Comparison of ENCODE assay signal across 8 cellular contexts in the genomic region with DNA sequence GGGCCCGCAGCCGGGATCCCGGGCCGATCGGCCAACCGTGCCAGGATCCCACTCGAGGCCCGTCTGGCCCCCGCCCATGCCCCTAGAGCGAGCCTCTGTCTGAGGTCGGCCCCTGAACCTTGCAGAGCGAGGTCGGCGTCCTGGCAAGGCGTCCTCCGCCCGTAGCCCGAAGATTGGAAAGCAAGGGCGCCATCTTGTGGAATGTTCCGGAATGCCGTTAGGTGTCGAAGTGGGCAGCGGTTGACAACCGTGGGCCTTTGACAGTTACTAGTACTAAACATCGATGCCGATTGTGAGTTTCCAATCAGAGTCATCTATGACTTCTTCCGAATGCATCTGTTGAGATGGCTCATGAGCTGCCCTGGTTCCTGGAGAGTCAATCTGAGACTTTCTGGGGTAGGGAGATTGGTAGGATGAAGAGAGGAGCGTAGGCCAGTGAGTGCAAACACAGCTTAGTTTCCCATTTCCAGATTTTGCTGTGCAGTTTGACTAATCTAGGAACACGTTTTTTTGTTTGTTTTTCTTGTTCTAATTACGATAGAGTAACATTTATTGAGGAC. TPM values are rescaled to one million over a fixed set of nuclear protein-coding genes. Genes with fewer than 3 reads are reported as not detected.
DNase-seq lines count a peak whose midpoint lies in the region; ATAC-seq and TF ChIP-seq lines count a peak whose summit lies in the region.

No MANE protein-coding gene starts in this region.

- H3K9me3 Mint-ChIP-seq in activated CD4-positive, alpha-beta memory T cell treated with anti-CD3 and anti-CD28 coated beads, Interleukin-2, amount 10 ng/mL, durations not matched to agents 7 days and 5 days = no peaks in the 10 kb centered on the region

- peak overlapping the region; percentile 78 for H3K4me3 Mint-ChIP-seq in activated CD4-positive, alpha-beta memory T cell treated with anti-CD3 and anti-CD28 coated beads, Interleukin-2, amount 10 ng/mL, durations not matched to agents 7 days and 5 days

- peak overlapping the region; percentile 62 for H3K27ac Mint-ChIP-seq in activated CD4-positive, alpha-beta memory T cell treated with anti-CD3 and anti-CD28 coated beads, Interleukin-2, amount 10 ng/mL, durations not matched to agents 7 days and 5 days

- peaks cover 30% of the 10 kb centered on the region for H3K4me1 Mint-ChIP-seq in activated CD4-positive, alpha-beta memory T cell treated with anti-CD3 and anti-CD28 coated beads, Interleukin-2, amount 10 ng/mL, durations not matched to agents 7 days and 5 days

- CTCF ChIA-PET in activated CD4-positive, alpha-beta memory T cell treated with anti-CD3 and anti-CD28 coated beads, Interleukin-2, amount 10 ng/mL, durations not matched to agents 7 days and 5 days (lab: Charles Lee) = interaction anchor here (0.8 to 4.9 kb wide), 17 partner anchors 12 to 1166 kb away, joined by 3 to 58 read pairs (median 5); no protein-coding TSS in a partner anchor

- peak in 1 of 3 donors; percentile 80 for TF ChIP-seq CTCF in lower leg skin (IDR thresholded peaks at IDR 0.05)

- POLR2A ChIA-PET in activated CD4-positive, alpha-beta memory T cell treated with anti-CD3 and anti-CD28 coated beads, Interleukin-2, amount 10 ng/mL, durations not matched to agents 7 days and 5 days (lab: Charles Lee) = interaction anchor here (0.6 to 2.1 kb wide), 6 partner anchors 681 to 1163 kb away, joined by 3 to 5 read pairs (median 3); no protein-coding TSS in a partner anchor

- peaks cover 21 to 24% (median 23%) of the 10 kb centered on the region in 11 experiments for H3K36me3 ChIP-seq in BLaER1 treated with 17β-estradiol and CSF1 and Interleukin-3, amounts not matched to agents 10 nM and 100 nM

- H3K9me3 ChIP-seq in BLaER1 treated with 17β-estradiol and CSF1 and Interleukin-3, amounts not matched to agents 10 nM and 100 nM (replicated peaks in 1 of 11) = no peaks in the 10 kb centered on the region

- WGBS in lower leg skin, 2 donors = 13 to 22% methylated on average over 13 to 15 of the region's 30 CpGs

- peak overlapping the region; percentile 71 to 94 (median 80) for H3K4me3 ChIP-seq in BLaER1 treated with 17β-estradiol and CSF1 and Interleukin-3, amounts not matched to agents 10 nM and 100 nM
- H3K4me3 ChIP-seq in lower leg skin (ENCODE audit: low read depth, poor library complexity, severe bottlenecking) = peak overlapping the region; percentile 44

- H3K4me1 ChIP-seq in BLaER1 treated with 17β-estradiol and CSF1 and Interleukin-3, amounts not matched to agents 10 nM and 100 nM = peaks cover 20 to 49% (median 29%) of the 10 kb centered on the region in 10 experiments

- peaks cover 0 to 39% (median 17%) of the 10 kb centered on the region in 11 experiments; a peak in 13 of 22 replicates for H4K20me1 ChIP-seq in BLaER1 treated with 17β-estradiol and CSF1 and Interleukin-3, amounts not matched to agents 10 nM and 100 nM

- H3K27me3 Mint-ChIP-seq in activated CD4-positive, alpha-beta memory T cell treated with anti-CD3 and anti-CD28 coated beads, Interleukin-2, amount 10 ng/mL, durations not matched to agents 7 days and 5 days = peaks cover 18% of the 10 kb centered on the region

- peak overlapping the region; percentile 77 to 98 (median 93) for H3K4me2 ChIP-seq in BLaER1 treated with 17β-estradiol and CSF1 and Interleukin-3, amounts not matched to agents 10 nM and 100 nM

- DNase-seq in GM19240 (ENCODE audit: insufficient read length, low spot score) = peak; percentile 53
- peak; percentile 93 for DNase-seq in NCI-H69 (lab: John Stamatoyannopoulos, UW)
- DNase-seq in activated CD4-positive, alpha-beta memory T cell treated with anti-CD3 and anti-CD28 coated beads, Interleukin-2, amount 10 ng/mL, durations not matched to agents 7 days and 5 days = peak; percentile 90
- peak; percentile 94 for DNase-seq in ecto neural progenitor cell (ENCODE audit: low spot score)
- DNase-seq in lower leg skin (ENCODE audit: low spot score in 2 of 2) = peak; percentile 89 to 99
- DNase-seq in stimulated activated CD4-positive, alpha-beta T cell treated with anti-CD3 and anti-CD28 coated beads, Interleukin-4, amount 100 ng/mL, for 48 hours (ENCODE audit: low read depth in 2 of 2) = peak; percentile 81 to 85

- ATAC-seq in HG03442 (IDR thresholded peaks at IDR 0.05; ENCODE audit: unreplicated experiment) = peak; percentile 68

- no peak for TF ChIP-seq POLR2A in lower leg skin (IDR thresholded peaks at IDR 0.05)

- peak overlapping the region; percentile 82 to 95 (median 87) for H3K27ac ChIP-seq in BLaER1 treated with 17β-estradiol and CSF1 and Interleukin-3, amounts not matched to agents 10 nM and 100 nM

- H3K9ac ChIP-seq in BLaER1 treated with 17β-estradiol and CSF1 and Interleukin-3, amounts not matched to agents 10 nM and 100 nM = peak overlapping the region; percentile 83 to 95 (median 87)

- H3K27me3 ChIP-seq in BLaER1 treated with 17β-estradiol and CSF1 and Interleukin-3, amounts not matched to agents 10 nM and 100 nM = peaks cover 4 to 23% (median 21%) of the 10 kb centered on the region in 11 experiments; a peak in 20 of 22 replicates

- no peaks in the 10 kb centered on the region for H3K36me3 Mint-ChIP-seq in activated CD4-positive, alpha-beta memory T cell treated with anti-CD3 and anti-CD28 coated beads, Interleukin-2, amount 10 ng/mL, durations not matched to agents 7 days and 5 days (ENCODE audit: low read depth)

- intact Hi-C loops in lower leg skin (cut with DNase I; ENCODE audit: low total_unique reads) = loop anchor here (5.0 kb wide), 3 partner anchors 574 to 1559 kb away; no protein-coding TSS in a partner anchor

RNA-seq across cellular contexts. Expression of a gene that starts 0.9 kb away (rescaled TPM):
- 1 to 10 TPM; 3.5 to 4.2 TPM for total RNA-seq in activated CD4-positive, alpha-beta memory T cell treated with anti-CD3 and anti-CD28 coated beads, Interleukin-2, amount 10 ng/mL, durations not matched to agents 7 days and 5 days
- total RNA-seq in lower leg skin = 100 to 1,000 TPM; 109 to 229 (median 153) TPM

RNA-seq across cellular contexts. Expression of a gene that starts 30.4 kb away (rescaled TPM):
- not detected for total RNA-seq in activated CD4-positive, alpha-beta memory T cell treated with anti-CD3 and anti-CD28 coated beads, Interleukin-2, amount 10 ng/mL, durations not matched to agents 7 days and 5 days
- 1 to 10 TPM in 1 of 4 donors, under 1 TPM in 1, not detected in 2; 0.39 to 1.6 TPM for total RNA-seq in lower leg skin

Comparison
In these comparisons a context has a peak if more than half of its experiments do, and no peak if none do; other contexts are left out.
1. Peak in every context shown above with its lines: DNase-seq, ATAC-seq, H3K4me3 ChIP-seq and H3K27ac ChIP-seq.
2. RNA of a gene that starts 0.9 kb away (total RNA-seq): 109 to 229 TPM in lower leg skin; 3.5 to 4.2 TPM in activated CD4-positive, alpha-beta memory T cell treated with anti-CD3 and anti-CD28 coated beads, Interleukin-2, amount 10 ng/mL, durations not matched to agents 7 days and 5 days; every median in the first group is over 10 times any median in the second.